ENCODE assay signal across 1 cellular context in genomic region chr10:44990302-44990655, GRCh38.
TF ChIP-seq lines count a peak whose summit lies in the region.

No MANE protein-coding gene starts in this region.

TF ChIP-seq in GM12878, 131 proteins besides CTCF, POLR2A, EP300 and RAD21:
- TF ChIP-seq HDAC6 (IDR thresholded peaks at IDR 0.05; ENCODE audit: unreplicated experiment) = no peak
